In genomic region chr16:66603537-66604375, GRCh38 we compare ENCODE assay signal across 8 cellular contexts. TPM values are rescaled to one million over a fixed set of nuclear protein-coding genes. Genes with fewer than 3 reads are reported as not detected.
A peak's percentile ranks its signal among the peaks of the same experiment; 100 is the strongest.
DNase-seq lines count a peak whose midpoint lies in the region; ATAC-seq and TF ChIP-seq lines count a peak whose summit lies in the region.

No MANE protein-coding gene starts in this region.

- H3K36me3 ChIP-seq in DOHH2 (ENCODE audit: control insufficient read depth, low read length), result peaks cover 1% of the 10 kb centered on the region
- 0 out of 2 replicates have a peak, but pooled peaks cover under 1% of the 10 kb centered on the region for H3K36me3 ChIP-seq in HUES64 (ENCODE audit: insufficient read depth, low read length)
- no peaks in the 10 kb centered on the region for H3K36me3 ChIP-seq in iPS-15b (ENCODE audit: control insufficient read depth, insufficient read depth, low read length)
- peaks cover 0 to 1% (median 0%) of the 10 kb centered on the region in 6 donors for H3K36me3 ChIP-seq in spleen

- H3K9ac ChIP-seq in HUES64 (ENCODE audit: low read depth, low read length), result peak overlapping the region; percentile 75
- peak overlapping the region; percentile 62 for H3K9ac ChIP-seq in iPS-15b (ENCODE audit: low read depth, low read length)

- H3K27me3 ChIP-seq in DOHH2 (ENCODE audit: control insufficient read depth, low read length), result peaks cover 18% of the 10 kb centered on the region
- H3K27me3 ChIP-seq in HUES64 (ENCODE audit: insufficient read depth, low read length), result no peaks in the 10 kb centered on the region
- H3K27me3 ChIP-seq in iPS-15b (ENCODE audit: control insufficient read depth, insufficient read depth, low read length), result peaks cover 8% of the 10 kb centered on the region
- H3K27me3 ChIP-seq in spleen (replicated peaks in 1 of 7), result peaks cover 0 to 25% (median 0%) of the 10 kb centered on the region in 7 donors

- ATAC-seq in GM21526 (IDR thresholded peaks at IDR 0.05; ENCODE audit: low FRiP score, unreplicated experiment), result no peak

- 12% methylated on average over 32 of the region's 32 CpGs for WGBS in HUES64
- WGBS in spleen, 5 donors, result 9 to 11% (median 10%) methylated on average over 32 of the region's 32 CpGs

- TF ChIP-seq CTCF in DOHH2 (IDR thresholded peaks at IDR 0.05; ENCODE audit: low read depth, low read length, poor library complexity, severe bottlenecking) (no peak), spleen (IDR thresholded peaks at IDR 0.05 in 8 of 11, conservative IDR thresholded peaks at IDR 0.05 in 3 of 11) (no peak)

- H3K4me3 ChIP-seq in DOHH2 (ENCODE audit: low read length) (peak overlapping the region; percentile 85), HUES64 (ENCODE audit: low read length) (peak overlapping the region; percentile 92), iPS-15b (ENCODE audit: low read depth, low read length) (peak overlapping the region; percentile 84), spleen (peak overlapping the region; percentile 68 to 94 (median 78))

- TF ChIP-seq POLR2A in spleen (IDR thresholded peaks at IDR 0.05), result no peak

- H3K4me1 ChIP-seq in DOHH2 (ENCODE audit: control insufficient read depth, low read length) (peaks cover 47% of the 10 kb centered on the region), HUES64 (ENCODE audit: insufficient read depth, low read length) (peaks cover 9% of the 10 kb centered on the region), iPS-15b (ENCODE audit: control insufficient read depth, insufficient read depth, low read length) (peaks cover 9% of the 10 kb centered on the region), spleen (peaks cover 30 to 58% (median 53%) of the 10 kb centered on the region in 6 donors)

- peaks cover 7% of the 10 kb centered on the region; the same call in 1 of the 2 replicates for H4K20me1 ChIP-seq in DOHH2 (ENCODE audit: control insufficient read depth, insufficient read depth, low read depth, low read length)

- H3K9me2 ChIP-seq in DOHH2 (replicated peaks; ENCODE audit: control insufficient read depth, low read length), result no peaks in the 10 kb centered on the region

- peak overlapping the region; percentile 65 for H3K4me2 ChIP-seq in DOHH2 (ENCODE audit: low read length)

- peaks cover 17% of the 10 kb centered on the region for H3F3A ChIP-seq in DOHH2 (ENCODE audit: control insufficient read depth, insufficient read depth)

- H3K79me2 ChIP-seq in DOHH2 (ENCODE audit: control insufficient read depth, low read length), result peaks cover 13% of the 10 kb centered on the region

- H3K27ac ChIP-seq in DOHH2 (ENCODE audit: low read depth, low read length), result peak overlapping the region; percentile 60
- peak overlapping the region; percentile 72; the same call in 1 of the 2 replicates for H3K27ac ChIP-seq in HUES64 (ENCODE audit: low read depth, low read length)
- peak overlapping the region; percentile 78 to 94 (median 88) for H3K27ac ChIP-seq in spleen

- intact Hi-C loops in spleen (cut with DNase I; ENCODE audit: low total_unique reads), result loop anchor here (5.0 kb wide), 1 partner anchor 196 kb away; no protein-coding TSS in a partner anchor

- H3K9me3 ChIP-seq in DOHH2 (ENCODE audit: control insufficient read depth, insufficient read depth, low read length), result peaks cover 17% of the 10 kb centered on the region
- peaks cover 5% of the 10 kb centered on the region; the same call in 1 of the 2 replicates for H3K9me3 ChIP-seq in HUES64 (ENCODE audit: insufficient read depth, low read depth, low read length)
- H3K9me3 ChIP-seq in iPS-15b (ENCODE audit: control insufficient read depth, insufficient read depth, low read length), result no peaks in the 10 kb centered on the region
- peaks cover 0 to 11% (median 9%) of the 10 kb centered on the region in 8 donors for H3K9me3 ChIP-seq in spleen

- DNase-seq in T follicular helper cell (ENCODE audit: low read depth) (peak; percentile 55), spleen (peak; percentile 92), Ammon's horn (ENCODE audit: low spot score) (no peak)
- peak; percentile 27 for DNase-seq in activated naive CD8-positive, alpha-beta T cell treated with anti-CD3 and anti-CD28 coated beads, Interleukin-2, amount 50 U/mL, for 16 hours (ENCODE audit: low read depth, low spot score)

RNA-seq across cellular contexts. Expression of gene CMTM3, which starts 0.7 kb away (rescaled TPM):
- 38.6 TPM for polyA plus RNA-seq in HUES64 (2013, experiment 1 of 2)
- polyA plus RNA-seq in HUES64 (2013, experiment 2 of 2), result 48.1 TPM
- 10 to 100 TPM; 37.6 to 53.1 (median 41.9) TPM for total RNA-seq in spleen
- 10 to 100 TPM; 16.2 to 25.0 (median 23.4) TPM for polyA plus RNA-seq in spleen

RNA-seq across cellular contexts. Expression of gene CMTM2, which starts 24.5 kb away (rescaled TPM):
- polyA plus RNA-seq in HUES64 (2013, experiment 1 of 2), result not detected
- polyA plus RNA-seq in HUES64 (2013, experiment 2 of 2), result not detected
- total RNA-seq in spleen, result 10 to 100 TPM in 4 of 7 donors, 1 to 10 TPM in 3; 3.3 to 54.6 (median 12.1) TPM
- 1 to 10 TPM in 2 of 3 donors, under 1 TPM in 1; 0.70 to 8.7 (median 5.8) TPM for polyA plus RNA-seq in spleen

RNA-seq across cellular contexts. Expression of gene CMTM1, which starts 37.5 kb away (rescaled TPM):
- 2.7 TPM for polyA plus RNA-seq in HUES64 (2013, experiment 1 of 2)
- 4.2 TPM for polyA plus RNA-seq in HUES64 (2013, experiment 2 of 2)
- total RNA-seq in spleen, result 10 to 100 TPM in 4 of 7 donors, 1 to 10 TPM in 3; 1.4 to 19.0 (median 10.7) TPM
- polyA plus RNA-seq in spleen, result 1 to 10 TPM in 1 of 3 donors, under 1 TPM in 2; 0.15 to 1.3 (median 0.33) TPM

RNA-seq across cellular contexts. Expression of gene CKLF, which starts 51.4 kb away (rescaled TPM):
- 32.8 TPM for polyA plus RNA-seq in HUES64 (2013, experiment 1 of 2)
- 36.9 TPM for polyA plus RNA-seq in HUES64 (2013, experiment 2 of 2)
- 100 to 1,000 TPM in 3 of 7 donors, 10 to 100 TPM in 4; 65.5 to 132 (median 76.8) TPM for total RNA-seq in spleen
- 10 to 100 TPM; 61.9 to 76.2 (median 74.7) TPM for polyA plus RNA-seq in spleen

RNA-seq across cellular contexts. Expression of gene TK2, which starts 53.8 kb away (rescaled TPM):
- polyA plus RNA-seq in HUES64 (2013, experiment 1 of 2), result 3.2 TPM
- 3.6 TPM for polyA plus RNA-seq in HUES64 (2013, experiment 2 of 2)
- total RNA-seq in spleen, result 10 to 100 TPM; 21.3 to 56.6 (median 40.1) TPM
- polyA plus RNA-seq in spleen, result 10 to 100 TPM in 1 of 3 donors, 1 to 10 TPM in 2; 8.3 to 19.8 (median 9.2) TPM
